ENCODE assay signal across 24 cellular contexts in the genomic region with DNA sequence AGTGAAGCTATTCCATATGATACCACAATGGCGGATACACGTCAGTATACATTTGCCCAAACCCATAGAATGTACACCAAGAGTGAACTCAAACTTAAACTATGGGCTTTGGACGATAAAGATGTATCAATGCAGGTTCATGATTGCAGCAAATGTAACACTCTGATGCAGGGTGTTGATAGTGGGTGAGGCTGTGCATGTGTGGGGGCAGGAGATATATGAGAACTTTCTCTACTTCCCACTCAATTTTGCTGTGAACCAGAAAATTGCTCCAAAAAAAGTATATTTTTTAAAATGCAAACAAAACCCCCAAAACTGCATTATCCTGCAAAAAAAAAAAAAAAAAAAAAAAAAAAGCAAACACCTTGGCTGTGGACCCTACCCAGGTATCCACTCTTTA. TPM values are rescaled to one million over a fixed set of nuclear protein-coding genes. Genes with fewer than 3 reads are reported as not detected.
"Had no signal": no experiment of that assay in that cellular context is flagged by ENCODE, and none has a peak within 500 bp of the region (broad histone marks: within the 10 kb centered on the region; RNA-seq: fewer than 3 reads in every experiment).

No MANE protein-coding gene starts in this region.

- H3K27me3 Mint-ChIP-seq: activated naive CD8-positive, alpha-beta T cell treated with anti-CD3 and anti-CD28 coated beads for 36 hours had no signal

- H3K27me3 ChIP-seq: hepatocyte, uterus had no signal

- H3K36me3 ChIP-seq: uterus had no signal

- DNase-seq: activated B cell treated with CpG ODN at 0.5 μM for 24 hours; activated CD4-positive, alpha-beta T cell treated with anti-CD3 and anti-CD28 coated beads for 36 hours; activated CD4-positive, alpha-beta T cell treated with anti-CD3 and anti-CD28 coated beads, Interleukin-2, amount 50 U/mL, for 48 hours; activated naive CD4-positive, alpha-beta T cell treated with Interleukin-2 at 50 U/mL for 16 hours; activated naive CD8-positive, alpha-beta T cell treated with anti-CD3 and anti-CD28 coated beads for 36 hours; activated T-cell treated with anti-CD3 and anti-CD28 coated beads, Interleukin-2, amount 50 U/mL, for 48 hours; amniotic stem cell; effector CD8-positive, alpha-beta T cell; erythroblast; foreskin melanocyte; glutamatergic neuron; stimulated activated CD4-positive, alpha-beta T cell treated with anti-CD3 and anti-CD28 coated beads, Interleukin-12 subunit alpha, Interleukin-12 subunit beta, amount 100 ng/mL, for 4 hours; stimulated activated CD4-positive, alpha-beta T cell treated with anti-CD3 and anti-CD28 coated beads, Interleukin-4, amount 100 ng/mL, for 4 hours; substantia nigra; T-helper 17 cell; trophoblast cell; uterus had no signal

- H3K4me1 ChIP-seq: uterus had no signal

- H3K27ac ChIP-seq: hepatocyte, uterus had no signal

- H3K36me3 Mint-ChIP-seq: activated naive CD8-positive, alpha-beta T cell treated with anti-CD3 and anti-CD28 coated beads for 36 hours had no signal

- H3K4me1 Mint-ChIP-seq: activated B cell treated with CpG ODN at 0.5 μM for 24 hours; activated CD4-positive, alpha-beta T cell treated with anti-CD3 and anti-CD28 coated beads for 36 hours; activated naive CD8-positive, alpha-beta T cell treated with anti-CD3 and anti-CD28 coated beads for 36 hours had no signal

- H3K27ac Mint-ChIP-seq: activated B cell treated with CpG ODN at 0.5 μM for 24 hours; activated CD4-positive, alpha-beta T cell treated with anti-CD3 and anti-CD28 coated beads for 36 hours; activated naive CD8-positive, alpha-beta T cell treated with anti-CD3 and anti-CD28 coated beads for 36 hours; dendritic cell treated with granulocyte-macrophage colony-stimulating factor and Interleukin-4, amounts not matched to agents 40 ng/mL and 50 ng/mL, for 4 days; stimulated activated naive CD8-positive, alpha-beta T cell treated with anti-CD3 and anti-CD28 coated beads, Interleukin-15, Interleukin-2, amounts not matched to agents 100 ng/mL and 50 ng/mL, for 24 hours; T-helper 17 cell had no signal

- ATAC-seq: activated CD4-positive, alpha-beta T cell treated with anti-CD3 and anti-CD28 coated beads for 36 hours; T-helper 17 cell had no signal

- H3K4me3 Mint-ChIP-seq: activated B cell treated with CpG ODN at 0.5 μM for 24 hours; activated CD4-positive, alpha-beta T cell treated with anti-CD3 and anti-CD28 coated beads for 36 hours; activated naive CD8-positive, alpha-beta T cell treated with anti-CD3 and anti-CD28 coated beads for 36 hours; dendritic cell treated with granulocyte-macrophage colony-stimulating factor and Interleukin-4, amounts not matched to agents 40 ng/mL and 50 ng/mL, for 4 days; stimulated activated naive CD8-positive, alpha-beta T cell treated with anti-CD3 and anti-CD28 coated beads, Interleukin-15, Interleukin-2, amounts not matched to agents 100 ng/mL and 50 ng/mL, for 24 hours; T-helper 17 cell had no signal

- H3K9me3 Mint-ChIP-seq: activated B cell treated with CpG ODN at 0.5 μM for 24 hours; activated naive CD8-positive, alpha-beta T cell treated with anti-CD3 and anti-CD28 coated beads for 36 hours; dendritic cell treated with granulocyte-macrophage colony-stimulating factor and Interleukin-4, amounts not matched to agents 40 ng/mL and 50 ng/mL, for 4 days; stimulated activated naive CD8-positive, alpha-beta T cell treated with anti-CD3 and anti-CD28 coated beads, Interleukin-15, Interleukin-2, amounts not matched to agents 100 ng/mL and 50 ng/mL, for 24 hours had no signal

- H3K9me3 ChIP-seq: uterus had no signal

- H3K79me2 ChIP-seq: hepatocyte had no signal

- H3K4me3 ChIP-seq: hepatocyte, uterus had no signal

- H2AFZ ChIP-seq: hepatocyte had no signal

RNA-seq across cellular contexts. Expression of gene ATP1A2, which starts 3.4 kb away (rescaled TPM):
- total RNA-seq: activated B cell treated with CpG ODN at 0.5 μM for 24 hours; activated CD4-positive, alpha-beta T cell treated with anti-CD3 and anti-CD28 coated beads for 36 hours; activated naive CD8-positive, alpha-beta T cell treated with anti-CD3 and anti-CD28 coated beads for 36 hours; T-helper 17 cell had no signal

RNA-seq across cellular contexts. Expression of gene ATP1A4, which starts 32.5 kb away (rescaled TPM):
- total RNA-seq: activated B cell treated with CpG ODN at 0.5 μM for 24 hours; activated CD4-positive, alpha-beta T cell treated with anti-CD3 and anti-CD28 coated beads for 36 hours; activated naive CD8-positive, alpha-beta T cell treated with anti-CD3 and anti-CD28 coated beads for 36 hours; liver; posterior vena cava had no signal

RNA-seq across cellular contexts. Expression of gene KCNJ9, which starts 37.6 kb away (rescaled TPM):
- total RNA-seq: activated B cell treated with CpG ODN at 0.5 μM for 24 hours, hepatocyte, liver, mononuclear cell, omental fat pad, posterior vena cava, T-helper 17 cell had no signal

RNA-seq across cellular contexts. Expression of gene KCNJ10, which starts 49.0 kb away (rescaled TPM):
- total RNA-seq: activated B cell treated with CpG ODN at 0.5 μM for 24 hours; activated naive CD8-positive, alpha-beta T cell treated with anti-CD3 and anti-CD28 coated beads for 36 hours; hepatocyte; mononuclear cell; omental fat pad; T-helper 17 cell had no signal
